ENCODE assay signal across 7 cellular contexts in the genomic region with DNA sequence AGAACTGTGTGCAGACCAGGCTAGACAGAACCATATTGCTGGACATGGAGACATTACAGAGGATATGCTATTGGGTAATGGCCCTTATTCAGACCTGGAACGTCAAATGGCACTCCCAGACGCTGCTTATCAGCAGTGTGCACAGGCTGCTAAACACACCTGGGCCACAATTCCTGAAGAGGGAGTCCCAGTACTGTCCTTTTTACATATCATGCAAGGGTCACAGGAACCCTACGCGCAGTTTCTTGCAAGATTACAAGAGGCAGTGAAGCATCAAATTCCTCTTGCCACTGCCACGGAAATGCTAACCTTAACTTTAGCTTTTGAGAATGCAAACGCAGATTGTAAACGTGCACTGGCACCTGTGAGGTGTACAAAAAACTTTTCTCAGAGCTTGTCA. TPM values are rescaled to one million over a fixed set of nuclear protein-coding genes. Genes with fewer than 3 reads are reported as not detected.
A peak's percentile ranks its signal among the peaks of the same experiment; 100 is the strongest.
DNase-seq lines count a peak whose midpoint lies in the region; ATAC-seq, FAIRE-seq and TF ChIP-seq lines count a peak whose summit lies in the region.
"Not testable (repeated sequence)": the region's sequence is repeated elsewhere in the genome, so short reads cannot be mapped to it uniquely, and the experiment has no call there.

No MANE protein-coding gene starts in this region.

- H3K4me3 ChIP-seq in DOHH2 (ENCODE audit: low read length) = peak overlapping the region; percentile 42
- not testable (repeated sequence) for H3K4me3 ChIP-seq in small intestine (ENCODE audit: low read depth in 1 of 2, low read length in 2 of 2)

- not testable (repeated sequence) for H4K20me1 ChIP-seq in DOHH2 (ENCODE audit: control insufficient read depth, insufficient read depth, low read depth, low read length)

- H3K4me1 ChIP-seq in DOHH2 (ENCODE audit: control insufficient read depth, low read length) (peaks cover 48% of the 10 kb centered on the region), small intestine (ENCODE audit: control insufficient read depth in 2 of 2, insufficient read depth in 1 of 2, low read depth in 1 of 2, low read length in 1 of 2) (peaks cover 8 to 12% of the 10 kb centered on the region in 2 donors)

- peak overlapping the region; percentile 31 to 74 (median 58) for H3K27ac Mint-ChIP-seq in IgD-negative memory B cell
- H3K27ac Mint-ChIP-seq in activated B cell treated with CpG ODN at 0.5 μM for 24 hours = not testable (repeated sequence)
- H3K27ac Mint-ChIP-seq in memory B cell = peak overlapping the region; percentile 28

- H3K27ac ChIP-seq in DOHH2 (ENCODE audit: low read depth, low read length) = peak overlapping the region; percentile 54
- not testable (repeated sequence) for H3K27ac ChIP-seq in small intestine (ENCODE audit: low read depth in 1 of 2, low read length in 1 of 2)

- H3K4me1 Mint-ChIP-seq in IgD-negative memory B cell = peaks cover 35 to 47% (median 38%) of the 10 kb centered on the region in 3 donors
- H3K4me1 Mint-ChIP-seq in activated B cell treated with CpG ODN at 0.5 μM for 24 hours = peaks cover 52% of the 10 kb centered on the region
- H3K4me1 Mint-ChIP-seq in memory B cell = peaks cover 33% of the 10 kb centered on the region

- DNase-seq in NCI-H526 (lab: John Stamatoyannopoulos, UW) = peak; percentile 23 to 48
- DNase-seq in activated B cell treated with CpG ODN at 0.5 μM for 24 hours = not testable (repeated sequence)
- peak; percentile 69 for DNase-seq in glomerular visceral epithelial cell (ENCODE audit: extremely low spot score)
- peak in 1 of 2 donors; percentile 18 for DNase-seq in memory B cell (ENCODE audit: low spot score in 2 of 2)
- DNase-seq in small intestine = peak; percentile 78

- H3K79me2 ChIP-seq in DOHH2 (ENCODE audit: control insufficient read depth, low read length) = not testable (repeated sequence)

- peaks cover 20% of the 10 kb centered on the region for H3K27me3 ChIP-seq in DOHH2 (ENCODE audit: control insufficient read depth, low read length)
- H3K27me3 ChIP-seq in small intestine (ENCODE audit: control insufficient read depth in 2 of 2, insufficient read depth in 2 of 2, low read length in 2 of 2) = not testable (repeated sequence)

- not testable (repeated sequence) for H3K9me3 Mint-ChIP-seq in IgD-negative memory B cell, activated B cell treated with CpG ODN at 0.5 μM for 24 hours, memory B cell

- H3K36me3 Mint-ChIP-seq in IgD-negative memory B cell; activated B cell treated with CpG ODN at 0.5 μM for 24 hours (ENCODE audit: low read depth); memory B cell: not testable (repeated sequence)

- H3K4me2 ChIP-seq in DOHH2 (ENCODE audit: low read length) = peak overlapping the region; percentile 40

- TF ChIP-seq CTCF in DOHH2 (IDR thresholded peaks at IDR 0.05; ENCODE audit: low read depth, low read length, poor library complexity, severe bottlenecking) = peak; percentile 58
- TF ChIP-seq CTCF in activated B cell treated with CpG ODN at 0.5 μM for 24 hours (IDR thresholded peaks at IDR 0.05) = not testable (repeated sequence)

- CTCF ChIA-PET in activated B cell treated with CpG ODN at 0.5 μM for 24 hours (lab: Charles Lee) = interaction anchor here (0.7 to 1.5 kb wide), 4 partner anchors 37 to 379 kb away, joined by 3 to 5 read pairs (median 4); no protein-coding TSS in a partner anchor

- H3K36me3 ChIP-seq in DOHH2 (ENCODE audit: control insufficient read depth, low read length); small intestine (ENCODE audit: control insufficient read depth in 2 of 2, insufficient read depth in 2 of 2, low read length in 2 of 2): not testable (repeated sequence)

- H3K9me3 ChIP-seq in DOHH2 (ENCODE audit: control insufficient read depth, insufficient read depth, low read length); small intestine (ENCODE audit: control insufficient read depth, low read depth): not testable (repeated sequence)

- ATAC-seq in activated B cell treated with CpG ODN at 0.5 μM for 24 hours (ENCODE audit: low read depth) (peak; percentile 20), memory B cell (ENCODE audit: low read depth) (peak; percentile 52)

- not testable (repeated sequence) for H3K27me3 Mint-ChIP-seq in IgD-negative memory B cell, activated B cell treated with CpG ODN at 0.5 μM for 24 hours, memory B cell

- POLR2A ChIA-PET in activated B cell treated with CpG ODN at 0.5 μM for 24 hours (lab: Charles Lee) = not testable (repeated sequence)

- intact Hi-C loops in activated B cell treated with CpG ODN at 0.5 μM for 24 hours (cut with micrococcal nuclease) = loop anchor here (10.0 kb wide), 2 partner anchors 553 to 557 kb away; no protein-coding TSS in a partner anchor

- not testable (repeated sequence) for H3K9me2 ChIP-seq in DOHH2 (replicated peaks; ENCODE audit: control insufficient read depth, low read length)

- H3K4me3 Mint-ChIP-seq in IgD-negative memory B cell = peak overlapping the region in 3 of 4 donors; percentile 4 to 74 (median 63)
- not testable (repeated sequence) for H3K4me3 Mint-ChIP-seq in activated B cell treated with CpG ODN at 0.5 μM for 24 hours
- H3K4me3 Mint-ChIP-seq in memory B cell = peak overlapping the region; percentile 8

- 14 to 51% (median 29%) methylated on average over 7 of the region's 7 CpGs for WGBS in small intestine, 3 donors

- peaks cover 10% of the 10 kb centered on the region; the same call in 1 of the 2 replicates for H3F3A ChIP-seq in DOHH2 (ENCODE audit: control insufficient read depth, insufficient read depth)

- FAIRE-seq in small intestine (lab: Jason Lieb, UNC) = not testable (repeated sequence)

RNA-seq across cellular contexts. Expression of gene FKBP1A, which starts 5.3 kb away (rescaled TPM):
- polyA plus RNA-seq in IgD-negative memory B cell (36.1 TPM), small intestine (100 to 1,000 TPM; 146 to 315 (median 152) TPM)
- total RNA-seq in activated B cell treated with CpG ODN at 0.5 μM for 24 hours = 128 and 134 TPM in 2 replicates
